13 cellular contexts compared by ENCODE assay signal in genomic region chr3:59783468-59783988, GRCh38.
DNase-seq lines count a peak whose midpoint lies in the region; FAIRE-seq and TF ChIP-seq lines count a peak whose summit lies in the region.
"Had no signal": no experiment of that assay in that cellular context is flagged by ENCODE, and none has a peak within 500 bp of the region (broad histone marks: within the 10 kb centered on the region; RNA-seq: fewer than 3 reads in every experiment).

No MANE protein-coding gene starts in this region.

- peak; percentile 7 for DNase-seq in GM12865 (ENCODE audit: low read depth)
- peak; percentile 1 to 35 for DNase-seq in Kasumi-1 (lab: John Stamatoyannopoulos, UW)
- peak; percentile 57 for DNase-seq in activated CD8-positive, alpha-beta memory T cell treated with anti-CD3 and anti-CD28 coated beads, Interleukin-2, amount 50 U/mL, for 48 hours
- peak; percentile 41 to 46 for DNase-seq in stimulated activated CD4-positive, alpha-beta T cell treated with anti-CD3 and anti-CD28 coated beads, Interleukin-2, amount 100 ng/mL, for 24 hours
- no peak for DNase-seq in NCI-H2081 treated with DMSO at 0.1 percent for 48 hours (lab: John Stamatoyannopoulos, UW)
- no peak for DNase-seq in H54 (ENCODE audit: insufficient read length, low spot score)
- DNase-seq in left ventricle myocardium inferior, result no peak
- DNase-seq: endodermal cell, KG1, kidney, OCI-M1, SW 1271, thyroid gland had no signal

- intact Hi-C loops in left ventricle myocardium inferior (cut with micrococcal nuclease), result no loop called here

- no peaks in the 10 kb centered on the region for H3K4me1 ChIP-seq in left ventricle myocardium inferior
- H3K4me1 ChIP-seq: thyroid gland had no signal

- no peak for TF ChIP-seq POLR2A in H54 (IDR thresholded peaks at IDR 0.05; ENCODE audit: low read depth, low read length)

- no peak for TF ChIP-seq CTCF in GM12865 (IDR thresholded peaks at IDR 0.05; ENCODE audit: insufficient read depth, low read depth, low read length, missing control alignments)
- no peak for TF ChIP-seq CTCF in left ventricle myocardium inferior (IDR thresholded peaks at IDR 0.05; ENCODE audit: borderline replicate concordance)

- H3K27me3 ChIP-seq in left ventricle myocardium inferior (ENCODE audit: low read depth), result no peaks in the 10 kb centered on the region
- H3K27me3 ChIP-seq: thyroid gland had no signal

- no peaks in the 10 kb centered on the region for H3K36me3 ChIP-seq in left ventricle myocardium inferior
- H3K36me3 ChIP-seq: thyroid gland had no signal

- FAIRE-seq in H54 (lab: Jason Lieb, UNC), result no peak
- FAIRE-seq: kidney had no signal

- no peaks in the 10 kb centered on the region for H3K9me3 ChIP-seq in left ventricle myocardium inferior (replicated peaks)
- H3K9me3 ChIP-seq: thyroid gland had no signal

- no peak overlapping the region for H3K27ac ChIP-seq in left ventricle myocardium inferior (replicated peaks)
- H3K27ac ChIP-seq: thyroid gland had no signal

- H3K4me3 ChIP-seq in GM12865 (ENCODE audit: low read depth, low read length), result no peak overlapping the region
- H3K4me3 ChIP-seq in left ventricle myocardium inferior, result no peak overlapping the region
- H3K4me3 ChIP-seq: thyroid gland had no signal

Comparison
In these comparisons a context has a peak if more than half of its experiments do, and no peak if none do; other contexts are left out.
1. DNase-seq: peak in GM12865 (single experiment), Kasumi-1 (2 of 2), activated CD8-positive, alpha-beta memory T cell treated with anti-CD3 and anti-CD28 coated beads, Interleukin-2, amount 50 U/mL, for 48 hours (single experiment) and stimulated activated CD4-positive, alpha-beta T cell treated with anti-CD3 and anti-CD28 coated beads, Interleukin-2, amount 100 ng/mL, for 24 hours (2 of 2); none in NCI-H2081 treated with DMSO at 0.1 percent for 48 hours (single experiment), H54 (single experiment) and left ventricle myocardium inferior (single experiment).